In the genomic region with DNA sequence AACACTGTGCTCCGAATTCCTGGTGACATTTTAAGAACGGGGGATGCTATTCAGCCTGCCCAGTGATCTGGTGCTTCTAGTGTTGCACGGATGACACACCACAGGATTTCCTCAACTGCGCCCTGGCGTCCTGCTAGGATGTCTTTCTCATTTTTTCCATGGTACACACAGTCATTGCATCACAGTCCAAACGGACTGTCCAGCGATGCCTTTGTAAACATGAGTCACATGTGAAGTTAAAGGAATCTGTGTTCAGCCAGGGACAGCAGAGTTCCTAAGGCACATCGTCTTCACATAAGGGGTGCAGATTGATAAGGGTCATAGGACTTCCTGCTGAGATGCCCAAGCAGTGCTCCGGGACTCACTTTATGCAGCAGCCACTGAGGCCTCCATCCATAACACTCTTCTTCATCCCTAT, we compare ENCODE assay signal across 14 cellular contexts. TPM values are rescaled to one million over a fixed set of nuclear protein-coding genes. Genes with fewer than 3 reads are reported as not detected.
DNase-seq lines count a peak whose midpoint lies in the region; ATAC-seq, FAIRE-seq and TF ChIP-seq lines count a peak whose summit lies in the region.
"Had no signal": no experiment of that assay in that cellular context is flagged by ENCODE, and none has a peak within 500 bp of the region (broad histone marks: within the 10 kb centered on the region; RNA-seq: fewer than 3 reads in every experiment).

No MANE protein-coding gene starts in this region.

- DNase-seq in Daoy (ENCODE audit: low read depth): peak; percentile 32
- no peak for DNase-seq in RWPE2 (ENCODE audit: low spot score)
- DNase-seq in fibroblast of peridontal ligament (ENCODE audit: extremely low read depth): peak; percentile 68
- DNase-seq in sciatic nerve (ENCODE audit: low spot score): no peak
- DNase-seq in BE2C: no peak
- DNase-seq in frontal cortex (ENCODE audit: low spot score in 2 of 2): no peak
- DNase-seq in Calu3: no peak
- DNase-seq: activated CD4-positive, alpha-beta T cell treated with anti-CD3 and anti-CD28 coated beads, Interleukin-2, amount 10 ng/mL, durations not matched to agents 24 days and 14 days; activated naive CD4-positive, alpha-beta T cell treated with anti-CD3 and anti-CD28 coated beads, Interleukin-2, amount 50 U/mL, for 16 hours; DND-41; H9; NCI-H1694 treated with DMSO at 0.1 percent for 48 hours; PC-9 had no signal

- intact Hi-C loops in sciatic nerve (cut with DNase I) (no loop called here), Calu3 (cut with micrococcal nuclease; ENCODE audit: unreplicated experiment) (no loop called here)

- H3K9me3 ChIP-seq in RWPE2 (ENCODE audit: severe bottlenecking) (no peaks in the 10 kb centered on the region), BE2C (no peaks in the 10 kb centered on the region)

- H3K4me1 ChIP-seq in RWPE2 (ENCODE audit: insufficient read depth, poor library complexity, severe bottlenecking): peaks cover 3% of the 10 kb centered on the region
- H3K4me1 ChIP-seq in BE2C: no peaks in the 10 kb centered on the region

- no TSS peak for BruUV-seq in Calu3 (replicated peaks; lab: Mats Ljungman, UMichigan)

- H3K27me3 Mint-ChIP-seq in Calu3 (ENCODE audit: unreplicated experiment): no peaks in the 10 kb centered on the region

- no peak overlapping the region for H3K4me3 Mint-ChIP-seq in Calu3 (ENCODE audit: low read depth, unreplicated experiment)
- H3K4me3 Mint-ChIP-seq: activated CD4-positive, alpha-beta T cell treated with anti-CD3 and anti-CD28 coated beads, Interleukin-2, amount 10 ng/mL, durations not matched to agents 24 days and 14 days; H9 had no signal

- CTCF ChIA-PET in Calu3 (lab: Charles Lee): interaction anchor here (0.9 kb wide), 1 partner anchor 22 kb away, joined by 6 read pairs; no protein-coding TSS in a partner anchor

- H3K36me3 Mint-ChIP-seq in Calu3 (ENCODE audit: insufficient read depth, unreplicated experiment): no peaks in the 10 kb centered on the region

- no peak overlapping the region for H3K27ac ChIP-seq in RWPE2 (ENCODE audit: poor library complexity, severe bottlenecking)
- H3K27ac ChIP-seq: PC-9 had no signal

- TF ChIP-seq CTCF in RWPE2 (IDR thresholded peaks at IDR 0.05; ENCODE audit: poor library complexity, severe bottlenecking) (no peak), BE2C (IDR thresholded peaks at IDR 0.05; ENCODE audit: low read depth, low read length) (no peak), Calu3 (IDR thresholded peaks at IDR 0.05; ENCODE audit: unreplicated experiment) (no peak)

- no peak overlapping the region for H3K4me3 ChIP-seq in RWPE2 (ENCODE audit: severe bottlenecking)
- H3K4me3 ChIP-seq in BE2C (ENCODE audit: low read depth, low read length): no peak overlapping the region
- H3K4me3 ChIP-seq: PC-9 had no signal

- no peaks in the 10 kb centered on the region for H3K4me1 Mint-ChIP-seq in Calu3 (ENCODE audit: low read depth, unreplicated experiment)
- H3K4me1 Mint-ChIP-seq: activated CD4-positive, alpha-beta T cell treated with anti-CD3 and anti-CD28 coated beads, Interleukin-2, amount 10 ng/mL, durations not matched to agents 24 days and 14 days had no signal

- no peaks in the 10 kb centered on the region for H3K36me3 ChIP-seq in RWPE2 (ENCODE audit: low read depth)
- H3K36me3 ChIP-seq in BE2C: no peaks in the 10 kb centered on the region

- FAIRE-seq in frontal cortex (lab: Jason Lieb, UNC): no peak

- ATAC-seq in RWPE2 (ENCODE audit: low read depth) (peak; percentile 89), sciatic nerve (peak; percentile 55), GM18909 (IDR thresholded peaks at IDR 0.05; ENCODE audit: poor library complexity, unreplicated experiment) (no peak)

- no peaks in the 10 kb centered on the region for H3K9me3 Mint-ChIP-seq in Calu3 (ENCODE audit: low read depth, unreplicated experiment)
- H3K9me3 Mint-ChIP-seq: activated CD4-positive, alpha-beta T cell treated with anti-CD3 and anti-CD28 coated beads, Interleukin-2, amount 10 ng/mL, durations not matched to agents 24 days and 14 days; H9 had no signal

- H3K27me3 ChIP-seq in RWPE2 (ENCODE audit: insufficient read depth, poor library complexity, severe bottlenecking) (no peaks in the 10 kb centered on the region), BE2C (peaks cover 6% of the 10 kb centered on the region)

- no peak overlapping the region for H3K27ac Mint-ChIP-seq in Calu3 (ENCODE audit: unreplicated experiment)
- H3K27ac Mint-ChIP-seq: activated CD4-positive, alpha-beta T cell treated with anti-CD3 and anti-CD28 coated beads, Interleukin-2, amount 10 ng/mL, durations not matched to agents 24 days and 14 days; H9 had no signal

RNA-seq across cellular contexts. Expression of gene PTPN3, which starts 9.3 kb away (rescaled TPM):
- 10.4 and 25.4 TPM in 2 replicates for total RNA-seq in Daoy (2014; rRNA removed; shearing (Covaris generic))
- 1.0 TPM for total RNA-seq in sciatic nerve
- polyA plus RNA-seq in BE2C (2012; ENCODE audit: insufficient read depth, insufficient read length, low read depth): not detected
- 3.3 TPM for total RNA-seq in frontal cortex
- total RNA-seq in Calu3 (2022): 25.0 and 28.3 TPM in 2 replicates

Comparison
In these comparisons a context has a peak if more than half of its experiments do, and no peak if none do; other contexts are left out.
1. DNase-seq: peak in Daoy (single experiment) and fibroblast of peridontal ligament (single experiment); none in RWPE2 (single experiment), sciatic nerve (single experiment), BE2C (single experiment), frontal cortex (0 of 2) and Calu3 (single experiment).